In genomic region chr11:17116121-17116520, GRCh38 we compare ENCODE assay signal across 20 cellular contexts.
"Had no signal": no experiment of that assay in that cellular context is flagged by ENCODE, and none has a peak within 500 bp of the region (broad histone marks: within the 10 kb centered on the region; RNA-seq: fewer than 3 reads in every experiment).

No MANE protein-coding gene starts in this region.

- H3K4me2 ChIP-seq: hepatocyte had no signal

- H3K4me3 ChIP-seq: coronary artery, hepatocyte, lung, psoas muscle, stomach, thoracic aorta, transverse colon had no signal

- H3K9me3 ChIP-seq: psoas muscle, stomach, thoracic aorta, transverse colon had no signal

- ATAC-seq: left colon, left ventricle myocardium superior, psoas muscle, sciatic nerve had no signal

- H3K27ac ChIP-seq: coronary artery, hepatocyte, parathyroid adenoma, psoas muscle, stomach, thoracic aorta, transverse colon had no signal

- H3K4me1 ChIP-seq: parathyroid adenoma, psoas muscle, stomach, transverse colon had no signal

- DNase-seq: effector CD4-positive, alpha-beta T cell; foreskin melanocyte; head of caudate nucleus; left colon; left ventricle myocardium superior; mesenchymal stem cell; midbrain; nephron progenitor cell; psoas muscle; retina; stimulated activated naive CD4-positive, alpha-beta T cell; stomach; substantia nigra; transverse colon had no signal
